8 cellular contexts compared by ENCODE assay signal in the genomic region with DNA sequence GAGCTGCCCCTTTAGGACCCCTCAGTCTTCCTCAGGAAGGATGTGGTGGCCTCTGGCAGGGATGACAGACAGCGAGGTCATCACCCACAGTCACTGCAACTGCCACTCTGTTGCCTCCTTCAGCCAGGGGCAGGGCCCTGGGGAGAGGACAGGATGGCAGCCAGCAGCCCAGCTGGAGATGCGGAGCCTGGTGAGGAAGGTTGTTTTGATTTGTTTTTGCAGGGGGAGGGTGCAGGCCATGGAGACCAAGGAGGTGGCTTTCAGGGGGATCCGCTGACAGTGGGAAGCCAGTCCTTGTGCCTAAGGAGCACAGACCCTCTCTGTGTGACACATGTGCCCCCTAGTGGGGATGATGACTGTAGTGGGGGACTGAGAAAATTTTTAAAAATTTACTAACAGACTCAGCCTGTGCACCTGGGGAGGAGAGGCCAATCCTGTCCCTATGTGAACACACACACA. TPM values are rescaled to one million over a fixed set of nuclear protein-coding genes. Genes with fewer than 3 reads are reported as not detected.
DNase-seq lines count a peak whose midpoint lies in the region; ATAC-seq and TF ChIP-seq lines count a peak whose summit lies in the region.

No MANE protein-coding gene starts in this region.

- no peaks in the 10 kb centered on the region for H3K36me3 ChIP-seq in BJ (ENCODE audit: control insufficient read depth, insufficient read depth, low read length)
- no peaks in the 10 kb centered on the region for H3K36me3 ChIP-seq in OCI-LY3 (replicated peaks; ENCODE audit: low read depth, low read length)
- no peaks in the 10 kb centered on the region for H3K36me3 ChIP-seq in neutrophil

- no peaks in the 10 kb centered on the region for H3K79me2 ChIP-seq in OCI-LY3 (ENCODE audit: low read length)

- H3K9ac ChIP-seq in OCI-LY3 (ENCODE audit: low read length) = no peak overlapping the region

- no peak overlapping the region for H2AFZ ChIP-seq in OCI-LY3 (ENCODE audit: low read depth, low read length)

- DNase-seq in BJ (ENCODE audit: low read depth) (no peak), activated T-helper 1 cell treated with Interleukin-2 at 50 U/mL for 16 hours (ENCODE audit: low read depth) (peak; percentile 26), fibroblast of villous mesenchyme (ENCODE audit: low read depth) (peak; percentile 87)

- 0 out of 2 replicates have a peak, but pooled peaks cover 3% of the 10 kb centered on the region for H3K27me3 ChIP-seq in BJ (ENCODE audit: control insufficient read depth, insufficient read depth, low read length)
- no peaks in the 10 kb centered on the region for H3K27me3 ChIP-seq in OCI-LY3 (ENCODE audit: low read depth, low read length)
- H3K27me3 ChIP-seq in neutrophil = peaks cover 50% of the 10 kb centered on the region

- TF ChIP-seq CTCF in BJ (IDR thresholded peaks at IDR 0.05; ENCODE audit: insufficient read depth, low read depth, low read length) (peak; percentile 80), OCI-LY3 (IDR thresholded peaks at IDR 0.05; ENCODE audit: low read depth, low read length) (peak; percentile 79), fibroblast of villous mesenchyme (IDR thresholded peaks at IDR 0.05; ENCODE audit: insufficient read depth, low read depth, low read length) (peak; percentile 83), neutrophil (IDR thresholded peaks at IDR 0.05) (peak; percentile 8)

- H3K9me3 ChIP-seq in OCI-LY3 (ENCODE audit: insufficient read depth, low read length) = no peaks in the 10 kb centered on the region
- H3K9me3 ChIP-seq in neutrophil = no peaks in the 10 kb centered on the region

- no peak overlapping the region for H3K4me2 ChIP-seq in OCI-LY3 (ENCODE audit: low read length)

- POLR2A ChIA-PET in BJ (lab: Charles Lee) = no interaction called here

- H3K4me3 ChIP-seq in BJ (ENCODE audit: low read depth, low read length) = no peak overlapping the region
- H3K4me3 ChIP-seq in OCI-LY3 (ENCODE audit: low read length) = no peak overlapping the region
- H3K4me3 ChIP-seq in fibroblast of villous mesenchyme (ENCODE audit: low read depth, low read length) = no peak overlapping the region
- no peak overlapping the region for H3K4me3 ChIP-seq in neutrophil (ENCODE audit: low read depth in 1 of 2, low read length in 1 of 2)

- no peak overlapping the region for H3K27ac ChIP-seq in OCI-LY3 (ENCODE audit: low read length)
- H3K27ac ChIP-seq in neutrophil = no peak overlapping the region

- H4K20me1 ChIP-seq in OCI-LY3 (ENCODE audit: insufficient read depth, low read length) = no peaks in the 10 kb centered on the region

- CTCF ChIA-PET in BJ (lab: Yijun Ruan, JAX) = interaction anchor here (0.8 to 6.0 kb wide), 17 partner anchors 11 to 169 kb away, joined by 3 to 103 read pairs (median 7); partner anchors contain the start of gene AANAT

- no peaks in the 10 kb centered on the region for H3K4me1 ChIP-seq in OCI-LY3 (ENCODE audit: low read length)
- H3K4me1 ChIP-seq in neutrophil (ENCODE audit: control insufficient read depth in 1 of 2, insufficient read depth in 1 of 2, low read depth in 1 of 2, low read length in 1 of 2) = peaks cover 17 to 46% of the 10 kb centered on the region in 2 experiments

- ATAC-seq in GM21737 (IDR thresholded peaks at IDR 0.05; ENCODE audit: unreplicated experiment) = peak; percentile 51
- no peak for ATAC-seq in GM21723 (IDR thresholded peaks at IDR 0.05; ENCODE audit: unreplicated experiment)
- ATAC-seq in HG03159 (IDR thresholded peaks at IDR 0.05; ENCODE audit: unreplicated experiment) = no peak

RNA-seq across cellular contexts. Expression of gene PRCD, which starts 7.4 kb away (rescaled TPM):
- polyA plus RNA-seq in BJ (2011; rRNA removed) = 0.21 TPM in 1 of 2 replicates, not detected in the other
- polyA minus RNA-seq in BJ (2011; rRNA and poly(A)+ RNA removed) = not detected in 2 replicates
- 1.6 and 2.2 TPM in 2 replicates for total RNA-seq in fibroblast of villous mesenchyme

RNA-seq across cellular contexts. Expression of gene CYGB, which starts 9.7 kb away (rescaled TPM):
- 1.1 and 1.4 TPM in 2 replicates for polyA plus RNA-seq in BJ (2011; rRNA removed)
- polyA minus RNA-seq in BJ (2011; rRNA and poly(A)+ RNA removed) = 0.10 and 0.95 TPM in 2 replicates
- 11.7 and 14.2 TPM in 2 replicates for total RNA-seq in fibroblast of villous mesenchyme

RNA-seq across cellular contexts. Expression of gene ST6GALNAC2, which starts 38.4 kb away (rescaled TPM):
- 0.72 and 0.89 TPM in 2 replicates for polyA plus RNA-seq in BJ (2011; rRNA removed)
- 0.31 and 0.47 TPM in 2 replicates for polyA minus RNA-seq in BJ (2011; rRNA and poly(A)+ RNA removed)
- 0.86 and 1.9 TPM in 2 replicates for total RNA-seq in fibroblast of villous mesenchyme

RNA-seq across cellular contexts. Expression of gene RHBDF2, which starts 46.0 kb away (rescaled TPM):
- 6.4 and 8.9 TPM in 2 replicates for polyA plus RNA-seq in BJ (2011; rRNA removed)
- 4.9 and 6.2 TPM in 2 replicates for polyA minus RNA-seq in BJ (2011; rRNA and poly(A)+ RNA removed)
- 13.4 and 14.2 TPM in 2 replicates for total RNA-seq in fibroblast of villous mesenchyme

Comparison
In these comparisons a context has a peak if more than half of its experiments do, and no peak if none do; other contexts are left out.
1. CTCF ChIP-seq: peak in every context shown above with its lines; median percentile 83 in fibroblast of villous mesenchyme; 80 in BJ; 79 in OCI-LY3; 8 in neutrophil.